18 cellular contexts compared by ENCODE assay signal in the genomic region with DNA sequence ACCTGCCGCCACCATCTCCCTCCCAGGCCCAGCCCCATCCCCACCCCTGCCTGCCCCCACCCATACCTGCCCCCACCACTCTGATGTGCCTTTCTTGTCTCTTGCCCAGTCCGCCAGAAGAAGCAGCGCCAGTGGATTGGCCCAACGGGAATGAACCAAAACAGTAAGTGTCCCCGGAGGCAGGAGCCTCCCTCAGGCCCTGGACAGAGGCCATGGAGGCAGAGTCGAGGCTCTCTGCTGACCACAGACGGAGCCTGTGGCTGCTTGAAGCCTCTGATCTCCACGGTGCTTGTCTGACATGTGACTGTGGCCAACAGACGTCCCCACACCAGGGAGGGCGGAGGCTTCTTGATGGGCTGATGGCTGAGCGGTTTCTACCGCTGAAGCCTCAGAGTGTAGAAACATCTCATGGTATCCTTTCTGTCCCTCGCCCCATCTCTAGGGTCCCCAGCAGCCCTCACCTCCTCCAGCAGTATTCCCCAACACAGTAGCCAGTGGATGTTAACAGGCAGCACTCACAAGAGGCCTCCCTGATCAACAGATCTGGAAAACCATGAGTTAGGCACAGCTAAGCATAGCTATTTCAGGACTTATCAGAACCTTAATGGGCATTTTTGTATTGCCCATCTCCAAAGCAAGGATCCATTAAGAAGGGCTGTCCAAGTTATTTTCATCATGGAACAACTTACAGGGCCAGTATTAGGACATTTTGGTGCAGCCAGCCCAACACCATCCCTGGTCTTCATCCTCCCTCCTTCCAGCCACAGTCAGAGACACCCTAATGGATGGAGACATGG. TPM values are rescaled to one million over a fixed set of nuclear protein-coding genes. Genes with fewer than 3 reads are reported as not detected.
DNase-seq lines count a peak whose midpoint lies in the region; ATAC-seq and TF ChIP-seq lines count a peak whose summit lies in the region.
"Had no signal": no experiment of that assay in that cellular context is flagged by ENCODE, and none has a peak within 500 bp of the region (broad histone marks: within the 10 kb centered on the region; RNA-seq: fewer than 3 reads in every experiment).

No MANE protein-coding gene starts in this region.

- H3K9me3 ChIP-seq in WERI-Rb-1 (ENCODE audit: severe bottlenecking) (no peaks in the 10 kb centered on the region), aorta (ENCODE audit: control insufficient read depth, low read length) (no peaks in the 10 kb centered on the region)
- H3K9me3 ChIP-seq: MG63, right atrium auricular region, uterus had no signal

- H3K4me3 ChIP-seq in WERI-Rb-1 (ENCODE audit: low read depth, low read length) (no peak overlapping the region), aorta (ENCODE audit: low read length in 2 of 2) (no peak overlapping the region)
- H3K4me3 ChIP-seq: MG63, right atrium auricular region, uterus had no signal

- peak overlapping the region; percentile 58 for H3K27ac Mint-ChIP-seq in activated naive CD4-positive, alpha-beta T cell treated with anti-CD3 and anti-CD28 coated beads, Interleukin-2, amount 10 ng/mL, durations not matched to agents 7 days and 5 days
- H3K27ac Mint-ChIP-seq in glutamatergic neuron (ENCODE audit: unreplicated experiment) = peak overlapping the region; percentile 26
- H3K27ac Mint-ChIP-seq: WTC11 had no signal

- H3K27me3 Mint-ChIP-seq in activated naive CD4-positive, alpha-beta T cell treated with anti-CD3 and anti-CD28 coated beads, Interleukin-2, amount 10 ng/mL, durations not matched to agents 7 days and 5 days = no peaks in the 10 kb centered on the region
- H3K27me3 Mint-ChIP-seq in glutamatergic neuron (ENCODE audit: unreplicated experiment) = peaks cover 9% of the 10 kb centered on the region

- WGBS in aorta, 2 donors = 80 to 85% methylated on average over 13 of the region's 13 CpGs

- H3K36me3 ChIP-seq in WERI-Rb-1 (no peaks in the 10 kb centered on the region; the same call in 1 of the 2 replicates), aorta (ENCODE audit: control insufficient read depth in 1 of 2, insufficient read depth in 2 of 2, low read length in 1 of 2) (no peaks in the 10 kb centered on the region)
- H3K36me3 ChIP-seq: MG63, right atrium auricular region, uterus had no signal

- CTCF ChIA-PET in activated naive CD4-positive, alpha-beta T cell treated with anti-CD3 and anti-CD28 coated beads, Interleukin-2, amount 10 ng/mL, durations not matched to agents 7 days and 5 days (lab: Charles Lee) = no interaction called here

- intact Hi-C loops in aorta (cut with DNase I) = no loop called here

- no peaks in the 10 kb centered on the region for H3K27me3 ChIP-seq in WERI-Rb-1 (ENCODE audit: insufficient read depth, low read depth, severe bottlenecking)
- H3K27me3 ChIP-seq in aorta (ENCODE audit: control insufficient read depth in 1 of 2, insufficient read depth in 2 of 2, low read length in 1 of 2) = no peaks in the 10 kb centered on the region
- H3K27me3 ChIP-seq: MG63, right atrium auricular region, uterus had no signal

- ATAC-seq in aorta (ENCODE audit: low FRiP score) = no peak
- ATAC-seq in GM18868 (IDR thresholded peaks at IDR 0.05; ENCODE audit: unreplicated experiment) = no peak
- ATAC-seq: WTC11 had no signal

- H3K4me1 Mint-ChIP-seq in activated naive CD4-positive, alpha-beta T cell treated with anti-CD3 and anti-CD28 coated beads, Interleukin-2, amount 10 ng/mL, durations not matched to agents 7 days and 5 days = peaks cover 51% of the 10 kb centered on the region
- peaks cover 27% of the 10 kb centered on the region for H3K4me1 Mint-ChIP-seq in glutamatergic neuron (ENCODE audit: low read depth, unreplicated experiment)
- H3K4me1 Mint-ChIP-seq: WTC11 had no signal

- no peaks in the 10 kb centered on the region for H3K9me3 Mint-ChIP-seq in activated naive CD4-positive, alpha-beta T cell treated with anti-CD3 and anti-CD28 coated beads, Interleukin-2, amount 10 ng/mL, durations not matched to agents 7 days and 5 days
- peaks cover 6% of the 10 kb centered on the region for H3K9me3 Mint-ChIP-seq in glutamatergic neuron (ENCODE audit: unreplicated experiment)
- H3K9me3 Mint-ChIP-seq: WTC11 had no signal

- peaks cover 87% of the 10 kb centered on the region for H3K36me3 Mint-ChIP-seq in activated naive CD4-positive, alpha-beta T cell treated with anti-CD3 and anti-CD28 coated beads, Interleukin-2, amount 10 ng/mL, durations not matched to agents 7 days and 5 days
- no peaks in the 10 kb centered on the region for H3K36me3 Mint-ChIP-seq in glutamatergic neuron (ENCODE audit: unreplicated experiment)
- H3K36me3 Mint-ChIP-seq: WTC11 had no signal

- no peak for DNase-seq in activated naive CD4-positive, alpha-beta T cell treated with anti-CD3 and anti-CD28 coated beads, Interleukin-2, amount 10 ng/mL, durations not matched to agents 7 days and 5 days
- DNase-seq in activated naive CD4-positive, alpha-beta T cell treated with Interleukin-2 at 50 U/mL for 16 hours = no peak
- DNase-seq in WERI-Rb-1 (no peak), glutamatergic neuron (no peak), aorta (peak; percentile 40 to 47), NCI-H2171 (lab: John Stamatoyannopoulos, UW) (no peak), A172 (ENCODE audit: low spot score) (no peak)
- DNase-seq: activated CD8-positive, alpha-beta memory T cell treated with anti-CD3 and anti-CD28 coated beads, Interleukin-2, amount 50 U/mL, for 48 hours; amygdala; central memory CD4-positive, alpha-beta T cell; effector memory CD4-positive, alpha-beta T cell; MG63; NCI-H146; Right ventricle myocardium superior; uterus had no signal

- no peak for TF ChIP-seq CTCF in WERI-Rb-1 (IDR thresholded peaks at IDR 0.05; ENCODE audit: low read depth, low read length)
- no peak for TF ChIP-seq CTCF in glutamatergic neuron (IDR thresholded peaks at IDR 0.05; ENCODE audit: partially characterized antibody, unreplicated experiment)

- H3K4me3 Mint-ChIP-seq in activated naive CD4-positive, alpha-beta T cell treated with anti-CD3 and anti-CD28 coated beads, Interleukin-2, amount 10 ng/mL, durations not matched to agents 7 days and 5 days = no peak overlapping the region
- H3K4me3 Mint-ChIP-seq in glutamatergic neuron (ENCODE audit: unreplicated experiment) = no peak overlapping the region
- H3K4me3 Mint-ChIP-seq: WTC11 had no signal

- no peaks in the 10 kb centered on the region for H3K4me1 ChIP-seq in aorta (ENCODE audit: control insufficient read depth in 1 of 2, insufficient read depth in 2 of 2, low read length in 2 of 2)
- H3K4me1 ChIP-seq: uterus had no signal

- H3K27ac ChIP-seq in WERI-Rb-1 = peak overlapping the region; percentile 53; the same call in 1 of the 2 replicates
- no peak overlapping the region for H3K27ac ChIP-seq in aorta (ENCODE audit: low read depth in 1 of 2, low read length in 2 of 2)
- H3K27ac ChIP-seq: right atrium auricular region, uterus had no signal

RNA-seq across cellular contexts. Expression of gene CD5, which starts 21.7 kb away (rescaled TPM):
- not detected for total RNA-seq in glutamatergic neuron (ENCODE audit: unreplicated experiment)
- total RNA-seq in aorta = 1 to 10 TPM in 1 of 2 donors, under 1 TPM in 1; 0.58 to 1.7 TPM
- under 1 TPM in 1 of 2 donors, not detected in 1; 0.67 TPM for polyA plus RNA-seq in aorta
- total RNA-seq in A172 (2014; rRNA removed; shearing (Covaris generic)) = not detected in 2 replicates
- total RNA-seq: Right ventricle myocardium superior had no signal

RNA-seq across cellular contexts. Expression of gene VPS37C, which starts 37.3 kb away (rescaled TPM):
- total RNA-seq in glutamatergic neuron (ENCODE audit: unreplicated experiment) (27.1 TPM), aorta (10 to 100 TPM; 29.8 to 39.9 TPM)
- polyA plus RNA-seq in aorta = 10 to 100 TPM; 12.7 to 14.0 TPM
- total RNA-seq in A172 (2014; rRNA removed; shearing (Covaris generic)) = 9.1 and 9.7 TPM in 2 replicates

Comparison
In these comparisons a context has a peak if more than half of its experiments do, and no peak if none do; other contexts are left out.
1. DNase-seq: peak in aorta (2 of 2); none in activated naive CD4-positive, alpha-beta T cell treated with anti-CD3 and anti-CD28 coated beads, Interleukin-2, amount 10 ng/mL, durations not matched to agents 7 days and 5 days (single experiment), activated naive CD4-positive, alpha-beta T cell treated with Interleukin-2 at 50 U/mL for 16 hours (single experiment), WERI-Rb-1 (single experiment), glutamatergic neuron (single experiment), NCI-H2171 (single experiment) and A172 (single experiment).